18 cellular contexts compared by ENCODE assay signal in genomic region chr13:29885967-29886366, GRCh38. TPM values are rescaled to one million over a fixed set of nuclear protein-coding genes. Genes with fewer than 3 reads are reported as not detected.
DNase-seq lines count a peak whose midpoint lies in the region; ATAC-seq and TF ChIP-seq lines count a peak whose summit lies in the region.
"Had no signal": no experiment of that assay in that cellular context is flagged by ENCODE, and none has a peak within 500 bp of the region (broad histone marks: within the 10 kb centered on the region; RNA-seq: fewer than 3 reads in every experiment).

No MANE protein-coding gene starts in this region.

- 81 to 89% methylated on average over 1 of the region's 1 CpG for WGBS in sigmoid colon, 2 donors

- H3K79me2 ChIP-seq in DND-41 (ENCODE audit: insufficient read depth, low read length), result no peaks in the 10 kb centered on the region
- H3K79me2 ChIP-seq in GM23338 (replicated peaks; ENCODE audit: insufficient read depth), result no peaks in the 10 kb centered on the region

- peak overlapping the region; percentile 77 for H3K27ac Mint-ChIP-seq in activated CD8-positive, alpha-beta T cell treated with anti-CD3 and anti-CD28 coated beads for 36 hours
- H3K27ac Mint-ChIP-seq in activated CD8-positive, alpha-beta T cell treated with anti-CD3 and anti-CD28 coated beads, Interleukin-2, amount 10 ng/mL, durations not matched to agents 7 days and 5 days, result no peak overlapping the region
- H3K27ac Mint-ChIP-seq in activated naive CD8-positive, alpha-beta T cell treated with anti-CD3 and anti-CD28 coated beads, Interleukin-2, amount 10 ng/mL, durations not matched to agents 7 days and 5 days, result peak overlapping the region; percentile 3
- H3K27ac Mint-ChIP-seq in neural crest cell (ENCODE audit: unreplicated experiment), result peak overlapping the region; percentile 69
- H3K27ac Mint-ChIP-seq in GM23338, result no peak overlapping the region

- H4K20me1 ChIP-seq in DND-41 (ENCODE audit: insufficient read depth, low read length) (no peaks in the 10 kb centered on the region), GM23338 (replicated peaks; ENCODE audit: insufficient read depth) (no peaks in the 10 kb centered on the region)
- H4K20me1 ChIP-seq: BLaER1 had no signal

- H3K4me3 ChIP-seq in DND-41 (ENCODE audit: low read depth in 1 of 2, low read length in 2 of 2) (no peak overlapping the region), GM23338 (no peak overlapping the region), sigmoid colon (no peak overlapping the region)
- H3K4me3 ChIP-seq: A549, BLaER1, Peyer's patch had no signal

- no peak for TF ChIP-seq POLR2A in sigmoid colon (IDR thresholded peaks at IDR 0.05)

- no peak overlapping the region for H2AFZ ChIP-seq in DND-41 (ENCODE audit: low read depth, low read length)
- no peak overlapping the region for H2AFZ ChIP-seq in GM23338

- no peaks in the 10 kb centered on the region for H3K27me3 Mint-ChIP-seq in activated CD8-positive, alpha-beta T cell treated with anti-CD3 and anti-CD28 coated beads for 36 hours
- no peaks in the 10 kb centered on the region for H3K27me3 Mint-ChIP-seq in activated CD8-positive, alpha-beta T cell treated with anti-CD3 and anti-CD28 coated beads, Interleukin-2, amount 10 ng/mL, durations not matched to agents 7 days and 5 days (ENCODE audit: low read depth)
- H3K27me3 Mint-ChIP-seq in activated naive CD8-positive, alpha-beta T cell treated with anti-CD3 and anti-CD28 coated beads, Interleukin-2, amount 10 ng/mL, durations not matched to agents 7 days and 5 days, result no peaks in the 10 kb centered on the region
- H3K27me3 Mint-ChIP-seq in neural crest cell (ENCODE audit: low read depth) (no peaks in the 10 kb centered on the region), GM23338 (ENCODE audit: insufficient read depth, low read depth, poor library complexity) (peaks cover 6% of the 10 kb centered on the region)

- peak overlapping the region; percentile 9 for H3K4me3 Mint-ChIP-seq in activated CD8-positive, alpha-beta T cell treated with anti-CD3 and anti-CD28 coated beads for 36 hours
- H3K4me3 Mint-ChIP-seq in activated CD8-positive, alpha-beta T cell treated with anti-CD3 and anti-CD28 coated beads, Interleukin-2, amount 10 ng/mL, durations not matched to agents 7 days and 5 days, result no peak overlapping the region
- peak overlapping the region; percentile 3 for H3K4me3 Mint-ChIP-seq in activated naive CD8-positive, alpha-beta T cell treated with anti-CD3 and anti-CD28 coated beads, Interleukin-2, amount 10 ng/mL, durations not matched to agents 7 days and 5 days
- H3K4me3 Mint-ChIP-seq in neural crest cell (peak overlapping the region; percentile 60), GM23338 (no peak overlapping the region)

- peak; percentile 66 for ATAC-seq in activated CD8-positive, alpha-beta T cell treated with anti-CD3 and anti-CD28 coated beads for 36 hours
- ATAC-seq in activated CD8-positive, alpha-beta T cell treated with anti-CD3 and anti-CD28 coated beads, Interleukin-2, amount 10 ng/mL, durations not matched to agents 7 days and 5 days, result no peak
- ATAC-seq in DND-41 (ENCODE audit: insufficient read depth, low read depth), result peak; percentile 35; the same call in 1 of the 3 replicates
- peak; percentile 33 for ATAC-seq in activated naive CD8-positive, alpha-beta T cell treated with anti-CD3 and anti-CD28 coated beads, Interleukin-2, amount 10 ng/mL, durations not matched to agents 7 days and 5 days (ENCODE audit: low read depth)
- no peak for ATAC-seq in GM23338
- ATAC-seq: A549, Right ventricle myocardium inferior had no signal

- no peaks in the 10 kb centered on the region for H3K9me3 Mint-ChIP-seq in activated CD8-positive, alpha-beta T cell treated with anti-CD3 and anti-CD28 coated beads for 36 hours
- H3K9me3 Mint-ChIP-seq in activated CD8-positive, alpha-beta T cell treated with anti-CD3 and anti-CD28 coated beads, Interleukin-2, amount 10 ng/mL, durations not matched to agents 7 days and 5 days (ENCODE audit: insufficient read depth), result no peaks in the 10 kb centered on the region
- H3K9me3 Mint-ChIP-seq in activated naive CD8-positive, alpha-beta T cell treated with anti-CD3 and anti-CD28 coated beads, Interleukin-2, amount 10 ng/mL, durations not matched to agents 7 days and 5 days, result no peaks in the 10 kb centered on the region
- H3K9me3 Mint-ChIP-seq in neural crest cell (no peaks in the 10 kb centered on the region), GM23338 (no peaks in the 10 kb centered on the region)

- no peak for TF ChIP-seq CTCF in activated CD8-positive, alpha-beta T cell treated with anti-CD3 and anti-CD28 coated beads for 36 hours (IDR thresholded peaks at IDR 0.05)
- TF ChIP-seq CTCF in DND-41 (IDR thresholded peaks at IDR 0.05; ENCODE audit: borderline replicate concordance, extremely low read depth, low read length, poor library complexity, severe bottlenecking) (no peak), neural crest cell (conservative IDR thresholded peaks at IDR 0.05) (no peak), GM23338 (conservative IDR thresholded peaks at IDR 0.05; ENCODE audit: low read depth in 2 of 2) (no peak), sigmoid colon (IDR thresholded peaks at IDR 0.05) (no peak)

- peaks cover 18% of the 10 kb centered on the region for H3K4me1 Mint-ChIP-seq in activated CD8-positive, alpha-beta T cell treated with anti-CD3 and anti-CD28 coated beads for 36 hours (ENCODE audit: low read depth)
- H3K4me1 Mint-ChIP-seq in activated CD8-positive, alpha-beta T cell treated with anti-CD3 and anti-CD28 coated beads, Interleukin-2, amount 10 ng/mL, durations not matched to agents 7 days and 5 days (ENCODE audit: low read depth), result peaks cover 18% of the 10 kb centered on the region
- peaks cover 22% of the 10 kb centered on the region for H3K4me1 Mint-ChIP-seq in activated naive CD8-positive, alpha-beta T cell treated with anti-CD3 and anti-CD28 coated beads, Interleukin-2, amount 10 ng/mL, durations not matched to agents 7 days and 5 days
- peaks cover 65% of the 10 kb centered on the region for H3K4me1 Mint-ChIP-seq in neural crest cell
- peaks cover 43% of the 10 kb centered on the region for H3K4me1 Mint-ChIP-seq in GM23338

- CTCF ChIA-PET in activated CD8-positive, alpha-beta T cell treated with anti-CD3 and anti-CD28 coated beads for 36 hours (lab: Charles Lee), result interaction anchor here (0.9 kb wide), 1 partner anchor 36 kb away, joined by 4 read pairs; no protein-coding TSS in a partner anchor
- CTCF ChIA-PET in activated CD8-positive, alpha-beta T cell treated with anti-CD3 and anti-CD28 coated beads, Interleukin-2, amount 10 ng/mL, durations not matched to agents 7 days and 5 days (lab: Charles Lee), result interaction anchor here (1.3 kb wide), 1 partner anchor 50 kb away, joined by 4 read pairs; no protein-coding TSS in a partner anchor

- no peaks in the 10 kb centered on the region for H3K36me3 ChIP-seq in DND-41 (ENCODE audit: insufficient read depth, low read length)
- H3K36me3 ChIP-seq in GM23338 (ENCODE audit: insufficient read depth), result no peaks in the 10 kb centered on the region
- H3K36me3 ChIP-seq in sigmoid colon, result no peaks in the 10 kb centered on the region
- H3K36me3 ChIP-seq: BLaER1, Peyer's patch had no signal

- POLR2A ChIA-PET in activated CD8-positive, alpha-beta T cell treated with anti-CD3 and anti-CD28 coated beads for 36 hours (lab: Charles Lee), result interaction anchor here (1.2 kb wide), 1 partner anchor 35 kb away, joined by 5 read pairs; the partner anchor contains the start of gene UBL3
- POLR2A ChIA-PET in activated CD8-positive, alpha-beta T cell treated with anti-CD3 and anti-CD28 coated beads, Interleukin-2, amount 10 ng/mL, durations not matched to agents 7 days and 5 days (lab: Charles Lee), result interaction anchor here (1.5 kb wide), 1 partner anchor 36 kb away, joined by 6 read pairs; the partner anchor contains the start of gene UBL3
- POLR2A ChIA-PET in activated naive CD8-positive, alpha-beta T cell treated with anti-CD3 and anti-CD28 coated beads, Interleukin-2, amount 10 ng/mL, durations not matched to agents 7 days and 5 days (lab: Charles Lee), result no interaction called here

- no peak for TF ChIP-seq EP300 in sigmoid colon (IDR thresholded peaks at IDR 0.05)

- H3K4me2 ChIP-seq in DND-41 (ENCODE audit: insufficient read depth, low read length) (no peak overlapping the region), GM23338 (no peak overlapping the region)
- H3K4me2 ChIP-seq: A549, BLaER1 had no signal

- intact Hi-C loops in activated CD8-positive, alpha-beta T cell treated with anti-CD3 and anti-CD28 coated beads for 36 hours (cut with micrococcal nuclease), result no loop called here
- intact Hi-C loops in sigmoid colon (cut with DNase I), result no loop called here

- peak; percentile 20 for DNase-seq in activated CD8-positive, alpha-beta T cell treated with anti-CD3 and anti-CD28 coated beads for 36 hours
- DNase-seq in activated CD8-positive, alpha-beta T cell treated with anti-CD3 and anti-CD28 coated beads, Interleukin-2, amount 10 ng/mL, durations not matched to agents 7 days and 5 days, result no peak
- DNase-seq in DND-41 (no peak), neural crest cell (ENCODE audit: low read depth, low spot score) (no peak), putamen (ENCODE audit: low spot score) (no peak), GM23338 (ENCODE audit: low spot score) (no peak), sigmoid colon (no peak)
- DNase-seq in activated naive CD8-positive, alpha-beta T cell treated with anti-CD3 and anti-CD28 coated beads, Interleukin-2, amount 10 ng/mL, durations not matched to agents 7 days and 5 days, result no peak
- DNase-seq: DMS79; KBM-7; NCI-H1105 treated with DMSO at 0.1 percent for 48 hours; NCI-H1694 treated with DMSO at 0.1 percent for 48 hours; NCI-H748 treated with DMSO at 0.1 percent for 48 hours; NK-92 treated with Interleukin-12 subunit alpha and Interleukin-12 subunit beta, amount 100 ng/mL, for 24 hours; Peyer's patch had no signal

- H3K27ac ChIP-seq in DND-41 (ENCODE audit: low read length) (no peak overlapping the region), GM23338 (ENCODE audit: low read depth) (no peak overlapping the region), sigmoid colon (no peak overlapping the region)
- H3K27ac ChIP-seq: A549, BLaER1, Peyer's patch had no signal

- H3K9me3 ChIP-seq in DND-41 (ENCODE audit: insufficient read depth, low read length, severe bottlenecking) (no peaks in the 10 kb centered on the region), sigmoid colon (no peaks in the 10 kb centered on the region)
- H3K9me3 ChIP-seq: A549, BLaER1, Peyer's patch had no signal

- no peaks in the 10 kb centered on the region for H3F3A ChIP-seq in GM23338 (replicated peaks; ENCODE audit: low read depth)

- no peaks in the 10 kb centered on the region for H3K27me3 ChIP-seq in DND-41 (ENCODE audit: insufficient read depth, low read length, poor library complexity)
- H3K27me3 ChIP-seq in GM23338 (ENCODE audit: insufficient read depth), result no peaks in the 10 kb centered on the region
- H3K27me3 ChIP-seq in sigmoid colon, result no peaks in the 10 kb centered on the region
- H3K27me3 ChIP-seq: BLaER1, Peyer's patch had no signal

- H3K9ac ChIP-seq in DND-41 (ENCODE audit: low read depth, low read length), result no peak overlapping the region
- H3K9ac ChIP-seq: BLaER1 had no signal

- H3K4me1 ChIP-seq in DND-41 (ENCODE audit: insufficient read depth, low read length) (no peaks in the 10 kb centered on the region), GM23338 (ENCODE audit: insufficient read depth) (peaks cover 29% of the 10 kb centered on the region; the same call in 1 of the 2 replicates), sigmoid colon (no peaks in the 10 kb centered on the region)
- H3K4me1 ChIP-seq: A549, Peyer's patch had no signal

- H3K36me3 Mint-ChIP-seq in activated CD8-positive, alpha-beta T cell treated with anti-CD3 and anti-CD28 coated beads for 36 hours (ENCODE audit: low read depth), result no peaks in the 10 kb centered on the region
- H3K36me3 Mint-ChIP-seq in activated CD8-positive, alpha-beta T cell treated with anti-CD3 and anti-CD28 coated beads, Interleukin-2, amount 10 ng/mL, durations not matched to agents 7 days and 5 days (ENCODE audit: low read depth), result no peaks in the 10 kb centered on the region
- no peaks in the 10 kb centered on the region for H3K36me3 Mint-ChIP-seq in activated naive CD8-positive, alpha-beta T cell treated with anti-CD3 and anti-CD28 coated beads, Interleukin-2, amount 10 ng/mL, durations not matched to agents 7 days and 5 days
- H3K36me3 Mint-ChIP-seq in neural crest cell (ENCODE audit: low read depth), result no peaks in the 10 kb centered on the region
- no peaks in the 10 kb centered on the region for H3K36me3 Mint-ChIP-seq in GM23338 (ENCODE audit: low read depth)

- no peaks in the 10 kb centered on the region for H3K9me2 ChIP-seq in GM23338 (ENCODE audit: insufficient read depth)

RNA-seq across cellular contexts. Expression of gene UBL3, which starts 35.5 kb away (rescaled TPM):
- 1 to 10 TPM; 7.2 to 8.1 TPM for total RNA-seq in activated CD8-positive, alpha-beta T cell treated with anti-CD3 and anti-CD28 coated beads for 36 hours
- total RNA-seq in activated CD8-positive, alpha-beta T cell treated with anti-CD3 and anti-CD28 coated beads, Interleukin-2, amount 10 ng/mL, durations not matched to agents 7 days and 5 days, result 1 to 10 TPM; 7.3 to 8.4 TPM
- total RNA-seq in activated naive CD8-positive, alpha-beta T cell treated with anti-CD3 and anti-CD28 coated beads, Interleukin-2, amount 10 ng/mL, durations not matched to agents 7 days and 5 days, result 10 to 100 TPM; 20.5 to 23.6 TPM
- total RNA-seq in neural crest cell (35.5 and 36.0 TPM in 2 replicates), sigmoid colon (10 to 100 TPM; 35.6 to 44.6 (median 40.6) TPM)
- 21.1 and 23.5 TPM in 2 replicates for total RNA-seq in GM23338 (2014; rRNA removed; shearing (Covaris generic))
- polyA plus RNA-seq in GM23338 (2016; fragmentation: Nextera tagmentation; extraction: Ambion mirVana) (9.7 and 10.0 TPM in 2 replicates), sigmoid colon (10 to 100 TPM; 19.1 to 48.6 (median 43.2) TPM)

Comparison
In these comparisons a context has a peak if more than half of its experiments do, and no peak if none do; other contexts are left out.
1. ATAC-seq: peak in activated CD8-positive, alpha-beta T cell treated with anti-CD3 and anti-CD28 coated beads for 36 hours (single experiment), DND-41 (single experiment) and activated naive CD8-positive, alpha-beta T cell treated with anti-CD3 and anti-CD28 coated beads, Interleukin-2, amount 10 ng/mL, durations not matched to agents 7 days and 5 days (single experiment); none in activated CD8-positive, alpha-beta T cell treated with anti-CD3 and anti-CD28 coated beads, Interleukin-2, amount 10 ng/mL, durations not matched to agents 7 days and 5 days (single experiment) and GM23338 (single experiment).
2. H3K27ac Mint-ChIP-seq: peak in activated CD8-positive, alpha-beta T cell treated with anti-CD3 and anti-CD28 coated beads for 36 hours (single experiment), activated naive CD8-positive, alpha-beta T cell treated with anti-CD3 and anti-CD28 coated beads, Interleukin-2, amount 10 ng/mL, durations not matched to agents 7 days and 5 days (single experiment) and neural crest cell (single experiment); none in activated CD8-positive, alpha-beta T cell treated with anti-CD3 and anti-CD28 coated beads, Interleukin-2, amount 10 ng/mL, durations not matched to agents 7 days and 5 days (single experiment) and GM23338 (single experiment).
3. H3K4me3 Mint-ChIP-seq: peak in activated CD8-positive, alpha-beta T cell treated with anti-CD3 and anti-CD28 coated beads for 36 hours (single experiment), activated naive CD8-positive, alpha-beta T cell treated with anti-CD3 and anti-CD28 coated beads, Interleukin-2, amount 10 ng/mL, durations not matched to agents 7 days and 5 days (single experiment) and neural crest cell (single experiment); none in activated CD8-positive, alpha-beta T cell treated with anti-CD3 and anti-CD28 coated beads, Interleukin-2, amount 10 ng/mL, durations not matched to agents 7 days and 5 days (single experiment) and GM23338 (single experiment).